ENCODE assay signal across 8 cellular contexts in the genomic region with DNA sequence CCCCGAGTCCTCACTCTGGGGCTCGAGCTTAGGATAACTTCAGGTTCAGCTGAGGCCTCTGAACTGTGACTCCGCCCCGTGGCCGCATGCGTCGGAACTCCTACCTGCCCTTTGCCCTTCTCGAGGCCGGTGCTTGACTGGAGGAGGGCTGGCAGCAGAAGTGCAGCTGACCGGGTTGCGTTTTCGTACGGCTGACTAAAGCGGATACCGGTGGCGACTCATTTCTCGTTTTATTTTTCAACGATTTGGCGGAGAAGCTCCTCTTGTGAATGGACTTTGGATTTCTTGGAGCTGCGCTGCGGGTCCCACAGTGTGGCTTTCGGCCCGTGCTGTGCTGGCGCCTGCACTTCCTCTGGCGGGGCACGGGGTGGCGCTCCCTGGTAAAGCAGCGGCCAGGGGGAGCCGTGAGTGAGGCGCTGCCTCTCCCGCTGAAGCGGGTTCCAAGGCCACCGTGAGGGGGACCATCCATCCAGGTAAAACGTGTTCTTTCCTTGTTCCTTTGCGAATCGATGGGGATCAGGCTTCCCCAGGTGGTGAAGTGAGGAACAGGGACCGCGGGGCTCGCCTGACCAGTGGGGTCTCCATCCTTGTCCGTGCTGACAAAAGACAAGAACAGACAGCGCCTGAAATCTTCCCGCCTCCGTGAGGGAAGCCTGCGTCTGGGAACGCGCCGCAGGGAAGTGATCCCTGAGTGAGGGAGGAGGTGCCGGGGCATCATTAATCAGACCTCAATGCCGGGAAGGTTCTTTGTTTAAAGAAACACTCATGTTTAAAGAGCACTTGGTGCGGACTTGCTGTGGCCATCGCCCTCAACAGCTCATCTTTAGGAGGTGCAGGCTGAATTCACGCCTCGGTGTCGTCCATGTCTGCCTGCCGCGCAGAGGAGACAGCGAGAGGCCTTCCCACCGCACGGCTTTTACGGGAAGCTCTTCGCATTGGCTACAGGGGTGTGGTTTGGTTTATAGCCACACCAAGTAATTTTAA. TPM values are rescaled to one million over a fixed set of nuclear protein-coding genes. Genes with fewer than 3 reads are reported as not detected.
DNase-seq lines count a peak whose midpoint lies in the region; ATAC-seq and TF ChIP-seq lines count a peak whose summit lies in the region.

No MANE protein-coding gene starts in this region.

- peaks cover 0 to 5% of the 10 kb centered on the region in 2 donors for H3K4me1 ChIP-seq in ascending aorta

- H3K4me3 ChIP-seq in GM12875 (ENCODE audit: low read depth, low read length) (peak overlapping the region; percentile 3), ascending aorta (peak overlapping the region; percentile 63 to 69), retinal pigment epithelial cell (ENCODE audit: low read length) (peak overlapping the region; percentile 57)

- H3K27me3 ChIP-seq in ascending aorta = no peaks in the 10 kb centered on the region

- peak; percentile 97 for ATAC-seq in HG02840 (IDR thresholded peaks at IDR 0.05; ENCODE audit: low FRiP score, unreplicated experiment)

- H3K36me3 ChIP-seq in ascending aorta = no peaks in the 10 kb centered on the region

- intact Hi-C loops in ascending aorta (cut with DNase I) = loop anchor here (2.0 kb wide), 1 partner anchor 741 kb away; no protein-coding TSS in a partner anchor

- peak overlapping the region; percentile 24 to 59 for H3K27ac ChIP-seq in ascending aorta

- DNase-seq in NCI-H146 (lab: John Stamatoyannopoulos, UW) (peak; percentile 95), T-helper 2 cell (peak; percentile 40 to 77 (median 62)), ascending aorta (ENCODE audit: low spot score in 2 of 2) (peak in 1 of 2 donors; percentile 80), hepatic stellate cell (ENCODE audit: low spot score) (peak; percentile 93), retinal pigment epithelial cell (ENCODE audit: low read depth) (no peak)
- DNase-seq in NK-92 treated with Interleukin-12 subunit alpha and Interleukin-12 subunit beta, amount 100 ng/mL, for 24 hours (lab: John Stamatoyannopoulos, UW) = no peak

- TF ChIP-seq CTCF in GM12875 (IDR thresholded peaks at IDR 0.05; ENCODE audit: borderline replicate concordance, insufficient read depth, low read depth, low read length) = peak; percentile 95
- TF ChIP-seq CTCF in ascending aorta (IDR thresholded peaks at IDR 0.05) = peak; percentile 93 to 100 (median 99)
- peak; percentile 98 for TF ChIP-seq CTCF in retinal pigment epithelial cell (conservative IDR thresholded peaks at IDR 0.05; ENCODE audit: low read depth, low read length)

- no peaks in the 10 kb centered on the region for H3K9me3 ChIP-seq in ascending aorta

RNA-seq across cellular contexts. Expression of a gene that starts 38.8 kb away (rescaled TPM):
- 4.0 TPM for total RNA-seq in ascending aorta

RNA-seq across cellular contexts. Expression of a gene that starts 38.9 kb away (rescaled TPM):
- total RNA-seq in ascending aorta = 0.21 TPM

Comparison
In these comparisons a context has a peak if more than half of its experiments do, and no peak if none do; other contexts are left out.
1. H3K4me3 ChIP-seq: peak in every context shown above with its lines; median percentile 66 in ascending aorta; 57 in retinal pigment epithelial cell; 3 in GM12875.
2. DNase-seq: peak in NCI-H146 (single experiment), T-helper 2 cell (5 of 5) and hepatic stellate cell (single experiment); none in retinal pigment epithelial cell (single experiment) and NK-92 treated with Interleukin-12 subunit alpha and Interleukin-12 subunit beta, amount 100 ng/mL, for 24 hours (single experiment).
3. Peak in every context shown above with its lines, with median percentiles within 50 percentile points of each other: CTCF ChIP-seq.